8 cellular contexts compared by ENCODE assay signal in genomic region chr4:183987529-183987946, GRCh38.
DNase-seq lines count a peak whose midpoint lies in the region; ATAC-seq and TF ChIP-seq lines count a peak whose summit lies in the region.

No MANE protein-coding gene starts in this region.

- peak in 2 of 4 donors; percentile 18 to 42 for TF ChIP-seq POLR2A in esophagus squamous epithelium (IDR thresholded peaks at IDR 0.05)

- H3K36me3 Mint-ChIP-seq in activated CD8-positive, alpha-beta T cell treated with anti-CD3 and anti-CD28 coated beads for 36 hours (ENCODE audit: low read depth), result no peaks in the 10 kb centered on the region

- POLR2A ChIA-PET in activated CD8-positive, alpha-beta T cell treated with anti-CD3 and anti-CD28 coated beads for 36 hours (lab: Charles Lee), result no interaction called here

- H3K27ac Mint-ChIP-seq in activated CD8-positive, alpha-beta T cell treated with anti-CD3 and anti-CD28 coated beads for 36 hours, result no peak overlapping the region

- peaks cover 2% of the 10 kb centered on the region for H3K27me3 Mint-ChIP-seq in activated CD8-positive, alpha-beta T cell treated with anti-CD3 and anti-CD28 coated beads for 36 hours

- peak overlapping the region; percentile 19 to 57 (median 43) for H3K4me3 ChIP-seq in esophagus squamous epithelium

- H3K4me1 Mint-ChIP-seq in activated CD8-positive, alpha-beta T cell treated with anti-CD3 and anti-CD28 coated beads for 36 hours (ENCODE audit: low read depth), result no peaks in the 10 kb centered on the region

- H3K27ac ChIP-seq in esophagus squamous epithelium, result peak overlapping the region; percentile 67 to 88 (median 84)

- no peaks in the 10 kb centered on the region for H3K27me3 ChIP-seq in esophagus squamous epithelium

- CTCF ChIA-PET in activated CD8-positive, alpha-beta T cell treated with anti-CD3 and anti-CD28 coated beads for 36 hours (lab: Charles Lee), result no interaction called here

- TF ChIP-seq CTCF in esophagus squamous epithelium (IDR thresholded peaks at IDR 0.05), result peak in 1 of 6 experiments; percentile 14
- TF ChIP-seq CTCF in activated CD8-positive, alpha-beta T cell treated with anti-CD3 and anti-CD28 coated beads for 36 hours (IDR thresholded peaks at IDR 0.05), result no peak

- 5 to 28% methylated on average over 10 of the region's 22 CpGs for WGBS in esophagus squamous epithelium, 2 donors

- peak; percentile 65 for DNase-seq in DMS53 treated with DMSO at 0.1 percent for 48 hours (lab: John Stamatoyannopoulos, UW; ENCODE audit: unreplicated experiment)
- DNase-seq in NCI-H69 (lab: John Stamatoyannopoulos, UW), result peak; percentile 19
- DNase-seq in esophagus squamous epithelium (lab: John Stamatoyannopoulos, UW), result peak; percentile 4
- peak; percentile 66 for DNase-seq in myocyte (ENCODE audit: low read depth)
- DNase-seq in activated CD8-positive, alpha-beta T cell treated with anti-CD3 and anti-CD28 coated beads for 36 hours, result no peak
- DNase-seq in stimulated activated CD4-positive, alpha-beta T cell treated with anti-CD3 and anti-CD28 coated beads, Interleukin-2, amount 100 ng/mL, for 24 hours, result no peak
- DNase-seq in effector CD4-positive, alpha-beta T cell, result no peak

- H3K9me3 Mint-ChIP-seq in activated CD8-positive, alpha-beta T cell treated with anti-CD3 and anti-CD28 coated beads for 36 hours, result no peaks in the 10 kb centered on the region

- intact Hi-C loops in esophagus squamous epithelium (cut with DNase I), result no loop called here
- intact Hi-C loops in activated CD8-positive, alpha-beta T cell treated with anti-CD3 and anti-CD28 coated beads for 36 hours (cut with micrococcal nuclease), result no loop called here

- H3K4me3 Mint-ChIP-seq in activated CD8-positive, alpha-beta T cell treated with anti-CD3 and anti-CD28 coated beads for 36 hours, result no peak overlapping the region

- peaks cover 13 to 47% (median 16%) of the 10 kb centered on the region in 3 donors for H3K4me1 ChIP-seq in esophagus squamous epithelium

- H3K36me3 ChIP-seq in esophagus squamous epithelium, result no peaks in the 10 kb centered on the region

- no peaks in the 10 kb centered on the region for H3K9me3 ChIP-seq in esophagus squamous epithelium

- no peak for ATAC-seq in activated CD8-positive, alpha-beta T cell treated with anti-CD3 and anti-CD28 coated beads for 36 hours
- no peak for ATAC-seq in HG02571 (IDR thresholded peaks at IDR 0.05; ENCODE audit: unreplicated experiment)

Comparison
In these comparisons a context has a peak if more than half of its experiments do, and no peak if none do; other contexts are left out.
1. DNase-seq: peak in DMS53 treated with DMSO at 0.1 percent for 48 hours (single experiment), NCI-H69 (single experiment), esophagus squamous epithelium (single experiment) and myocyte (single experiment); none in activated CD8-positive, alpha-beta T cell treated with anti-CD3 and anti-CD28 coated beads for 36 hours (single experiment), stimulated activated CD4-positive, alpha-beta T cell treated with anti-CD3 and anti-CD28 coated beads, Interleukin-2, amount 100 ng/mL, for 24 hours (0 of 2) and effector CD4-positive, alpha-beta T cell (single experiment).